ENCODE assay signal across 15 cellular contexts in the genomic region with DNA sequence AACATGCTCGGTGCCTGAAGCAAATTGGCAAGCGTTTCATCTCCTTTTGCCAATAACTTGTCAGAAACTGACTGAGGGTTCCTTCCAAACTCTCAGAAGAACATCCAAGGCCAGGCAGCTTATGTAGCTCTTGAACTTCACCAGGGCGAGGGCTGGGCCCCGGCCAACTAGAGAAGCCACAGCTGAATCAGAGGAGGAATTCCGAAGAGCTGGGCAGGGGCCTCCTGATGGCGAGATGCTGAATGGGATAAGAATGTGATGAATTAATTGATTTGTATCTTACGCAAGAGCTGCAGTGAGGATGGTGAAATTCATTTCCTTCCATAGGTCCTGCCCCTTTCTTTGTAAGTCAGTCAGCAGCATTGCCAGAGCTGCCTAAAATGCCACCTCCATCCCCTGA.
DNase-seq lines count a peak whose midpoint lies in the region; ATAC-seq and TF ChIP-seq lines count a peak whose summit lies in the region.
"Had no signal": no experiment of that assay in that cellular context is flagged by ENCODE, and none has a peak within 500 bp of the region (broad histone marks: within the 10 kb centered on the region; RNA-seq: fewer than 3 reads in every experiment).

No MANE protein-coding gene starts in this region.

- TF ChIP-seq CTCF in RWPE2 (IDR thresholded peaks at IDR 0.05; ENCODE audit: poor library complexity, severe bottlenecking): no peak

- peak; percentile 53 for ATAC-seq in Right ventricle myocardium superior (ENCODE audit: poor library complexity)
- ATAC-seq in left ventricle myocardium superior: no peak
- peak; percentile 95 for ATAC-seq in RWPE2 (ENCODE audit: low read depth)
- ATAC-seq in GM21528 (IDR thresholded peaks at IDR 0.05; ENCODE audit: low FRiP score, unreplicated experiment): no peak
- ATAC-seq: activated T-cell treated with anti-CD3 and anti-CD28 coated beads, Interleukin-2, amount 50 U/mL, for 4 hours; gastroesophageal sphincter had no signal

- intact Hi-C loops in Right ventricle myocardium superior (cut with DNase I) (no loop called here), left ventricle myocardium superior (cut with micrococcal nuclease) (no loop called here)
- intact Hi-C loops in activated T-helper 2 cell treated with anti-CD3 and anti-CD28 coated beads, Interferon-gamma antibody, Interleukin-2, Interleukin-4, amounts not matched to agents 10 μg/mL and 5 μg/mL and 100 μg/mL, durations not matched to agents 14 hours and 24 hours and 36 hours (cut with micrococcal nuclease): no loop called here

- no peak overlapping the region for H3K27ac Mint-ChIP-seq in activated T-helper 2 cell treated with anti-CD3 and anti-CD28 coated beads, Interferon-gamma antibody, Interleukin-2, Interleukin-4, amounts not matched to agents 10 μg/mL and 5 μg/mL and 100 μg/mL, durations not matched to agents 14 hours and 24 hours and 36 hours

- no peaks in the 10 kb centered on the region for H3K9me3 ChIP-seq in RWPE2 (ENCODE audit: severe bottlenecking)
- H3K9me3 ChIP-seq: gastroesophageal sphincter, left ventricle myocardium inferior, thoracic aorta had no signal

- DNase-seq in Right ventricle myocardium superior: no peak
- DNase-seq in left ventricle myocardium superior: no peak
- peak; percentile 73 for DNase-seq in RWPE2 (ENCODE audit: low spot score)
- DNase-seq in fibroblast of gingiva (ENCODE audit: low read depth): peak; percentile 21
- DNase-seq in HPDE6-E6E7 (ENCODE audit: extremely low spot score): no peak
- no peak for DNase-seq in activated CD4-positive, CD25-positive, alpha-beta regulatory T cell (lab: John Stamatoyannopoulos, UW)
- DNase-seq in activated T-helper 2 cell treated with anti-CD3 and anti-CD28 coated beads, Interferon-gamma antibody, Interleukin-2, Interleukin-4, amounts not matched to agents 10 μg/mL and 5 μg/mL and 100 μg/mL, durations not matched to agents 14 hours and 24 hours and 36 hours (ENCODE audit: low spot score): no peak
- DNase-seq: activated T-cell treated with anti-CD3 and anti-CD28 coated beads, Interleukin-2, amount 50 U/mL, for 4 hours; left ventricle myocardium inferior; WERI-Rb-1 had no signal

- H3K4me1 Mint-ChIP-seq in activated T-helper 2 cell treated with anti-CD3 and anti-CD28 coated beads, Interferon-gamma antibody, Interleukin-2, Interleukin-4, amounts not matched to agents 10 μg/mL and 5 μg/mL and 100 μg/mL, durations not matched to agents 14 hours and 24 hours and 36 hours (ENCODE audit: low read depth): no peaks in the 10 kb centered on the region
- H3K4me1 Mint-ChIP-seq: central memory CD8-positive, alpha-beta T cell had no signal

- H3K9me3 Mint-ChIP-seq in activated T-helper 2 cell treated with anti-CD3 and anti-CD28 coated beads, Interferon-gamma antibody, Interleukin-2, Interleukin-4, amounts not matched to agents 10 μg/mL and 5 μg/mL and 100 μg/mL, durations not matched to agents 14 hours and 24 hours and 36 hours: no peaks in the 10 kb centered on the region
- H3K9me3 Mint-ChIP-seq: activated T-cell treated with anti-CD3 and anti-CD28 coated beads, Interleukin-2, amount 50 U/mL, for 4 hours; central memory CD8-positive, alpha-beta T cell had no signal

- no peaks in the 10 kb centered on the region for H3K36me3 ChIP-seq in RWPE2 (ENCODE audit: low read depth)
- H3K36me3 ChIP-seq: gastroesophageal sphincter, left ventricle myocardium inferior, thoracic aorta, WERI-Rb-1 had no signal

- peaks cover 10% of the 10 kb centered on the region for H3K4me1 ChIP-seq in RWPE2 (ENCODE audit: insufficient read depth, poor library complexity, severe bottlenecking)
- H3K4me1 ChIP-seq: gastroesophageal sphincter, left ventricle myocardium inferior, parathyroid adenoma had no signal

- H3K27me3 Mint-ChIP-seq in activated T-helper 2 cell treated with anti-CD3 and anti-CD28 coated beads, Interferon-gamma antibody, Interleukin-2, Interleukin-4, amounts not matched to agents 10 μg/mL and 5 μg/mL and 100 μg/mL, durations not matched to agents 14 hours and 24 hours and 36 hours (ENCODE audit: low read depth): no peaks in the 10 kb centered on the region
- H3K27me3 Mint-ChIP-seq: central memory CD8-positive, alpha-beta T cell had no signal

- H3K27ac ChIP-seq in RWPE2 (ENCODE audit: poor library complexity, severe bottlenecking): no peak overlapping the region
- H3K27ac ChIP-seq: gastroesophageal sphincter, left ventricle myocardium inferior, parathyroid adenoma, thoracic aorta, WERI-Rb-1 had no signal

- no peak overlapping the region for H3K4me3 Mint-ChIP-seq in activated T-helper 2 cell treated with anti-CD3 and anti-CD28 coated beads, Interferon-gamma antibody, Interleukin-2, Interleukin-4, amounts not matched to agents 10 μg/mL and 5 μg/mL and 100 μg/mL, durations not matched to agents 14 hours and 24 hours and 36 hours (ENCODE audit: low read depth)
- H3K4me3 Mint-ChIP-seq: activated T-cell treated with anti-CD3 and anti-CD28 coated beads, Interleukin-2, amount 50 U/mL, for 4 hours; central memory CD8-positive, alpha-beta T cell had no signal

- H3K36me3 Mint-ChIP-seq in activated T-helper 2 cell treated with anti-CD3 and anti-CD28 coated beads, Interferon-gamma antibody, Interleukin-2, Interleukin-4, amounts not matched to agents 10 μg/mL and 5 μg/mL and 100 μg/mL, durations not matched to agents 14 hours and 24 hours and 36 hours (ENCODE audit: low read depth): no peaks in the 10 kb centered on the region

- no peak overlapping the region for H3K4me3 ChIP-seq in RWPE2 (ENCODE audit: severe bottlenecking)
- H3K4me3 ChIP-seq: gastroesophageal sphincter, left ventricle myocardium inferior, thoracic aorta had no signal

- no peaks in the 10 kb centered on the region for H3K27me3 ChIP-seq in RWPE2 (ENCODE audit: insufficient read depth, poor library complexity, severe bottlenecking)
- H3K27me3 ChIP-seq: gastroesophageal sphincter had no signal

Comparison
In these comparisons a context has a peak if more than half of its experiments do, and no peak if none do; other contexts are left out.
1. ATAC-seq: peak in Right ventricle myocardium superior (single experiment) and RWPE2 (single experiment); none in left ventricle myocardium superior (single experiment) and GM21528 (single experiment).
2. DNase-seq: peak in RWPE2 (single experiment) and fibroblast of gingiva (single experiment); none in Right ventricle myocardium superior (single experiment), left ventricle myocardium superior (single experiment), HPDE6-E6E7 (single experiment), activated CD4-positive, CD25-positive, alpha-beta regulatory T cell (0 of 4) and activated T-helper 2 cell treated with anti-CD3 and anti-CD28 coated beads, Interferon-gamma antibody, Interleukin-2, Interleukin-4, amounts not matched to agents 10 μg/mL and 5 μg/mL and 100 μg/mL, durations not matched to agents 14 hours and 24 hours and 36 hours (single experiment).